1 cellular context compared by ENCODE assay signal in genomic region chr19:47609885-47610545, GRCh38.
TF ChIP-seq lines count a peak whose summit lies in the region.

No MANE protein-coding gene starts in this region.

TF ChIP-seq in HepG2, 621 proteins besides CTCF, POLR2A, EP300 and RAD21 (continued from another document and continues in another):
- TF ChIP-seq ZNF280D (CRISPR knock-in tag; IDR thresholded peaks at IDR 0.05) (0 out of 2 replicates have a peak, but pooled peaks have one; percentile 22), PATZ1 (CRISPR knock-in tag; IDR thresholded peaks at IDR 0.05) (no peak; the same call in none of the 2 replicates), ZNF275 (CRISPR knock-in tag; IDR thresholded peaks at IDR 0.05; ENCODE audit: borderline replicate concordance) (0 out of 2 replicates have a peak, but pooled peaks have one; percentile 90), CERS6 (CRISPR knock-in tag; IDR thresholded peaks at IDR 0.05) (0 out of 2 replicates have a peak, but pooled peaks have one; percentile 38), PHF5A (CRISPR knock-in tag; IDR thresholded peaks at IDR 0.05; ENCODE audit: low read depth, unreplicated experiment) (no peak), TCF7L2 (IDR thresholded peaks at IDR 0.05; ENCODE audit: low read depth, low read length) (no peak), AGO2 (optimal IDR thresholded peaks at IDR 0.05; ENCODE audit: low read depth, low read length) (peak; percentile 73), FOXP4 (CRISPR knock-in tag; IDR thresholded peaks at IDR 0.05) (0 out of 2 replicates have a peak, but pooled peaks have one; percentile 18), GABPB1 (CRISPR knock-in tag; IDR thresholded peaks at IDR 0.05) (peak; percentile 62; the same call in 1 of the 2 replicates), SALL2 (CRISPR knock-in tag; IDR thresholded peaks at IDR 0.05) (peak; percentile 74; the same call in 1 of the 2 replicates), RXRA (CRISPR knock-in tag; IDR thresholded peaks at IDR 0.05) (peak; percentile 35; the same call in 1 of the 2 replicates), ZBTB49 (CRISPR knock-in tag; IDR thresholded peaks at IDR 0.05; ENCODE audit: borderline replicate concordance) (no peak), NR0B2 (CRISPR knock-in tag; IDR thresholded peaks at IDR 0.05) (0 out of 2 replicates have a peak, but pooled peaks have one; percentile 23), NONO (IDR thresholded peaks at IDR 0.05) (no peak), NONO (CRISPR knock-in tag; conservative IDR thresholded peaks at IDR 0.05) (0 out of 2 replicates have a peak, but pooled peaks have one; percentile 31), MED13 (CRISPR knock-in tag; IDR thresholded peaks at IDR 0.05) (peak; percentile 53; the same call in 1 of the 2 replicates), HDAC1 (CRISPR knock-in tag; IDR thresholded peaks at IDR 0.05) (0 out of 2 replicates have a peak, but pooled peaks have one; percentile 46), DMAP1 (CRISPR knock-in tag; IDR thresholded peaks at IDR 0.05) (0 out of 2 replicates have a peak, but pooled peaks have one; percentile 46), SAFB2 (CRISPR knock-in tag; IDR thresholded peaks at IDR 0.05; ENCODE audit: borderline replicate concordance, low read depth) (no peak), ZFY (CRISPR knock-in tag; IDR thresholded peaks at IDR 0.05) (peak; percentile 85), HIVEP1 (CRISPR knock-in tag; IDR thresholded peaks at IDR 0.05) (peak; percentile 34; the same call in 1 of the 2 replicates), ZNF746 (CRISPR knock-in tag; IDR thresholded peaks at IDR 0.05) (no peak), HNRNPL (IDR thresholded peaks at IDR 0.05; ENCODE audit: low read depth, low read length) (0 out of 2 replicates have a peak, but pooled peaks have one; percentile 39), REXO4 (CRISPR knock-in tag; IDR thresholded peaks at IDR 0.05; ENCODE audit: borderline replicate concordance) (no peak), SMAD3 (CRISPR knock-in tag; IDR thresholded peaks at IDR 0.05) (no peak), ZNF253 (CRISPR knock-in tag; IDR thresholded peaks at IDR 0.05; ENCODE audit: borderline replicate concordance) (no peak), ZNF263 (CRISPR knock-in tag; IDR thresholded peaks at IDR 0.05) (peak; percentile 94), MXI1 (IDR thresholded peaks at IDR 0.05; ENCODE audit: borderline replicate concordance, low read depth, low read length) (0 out of 3 replicates have a peak, but pooled peaks have one; percentile 28), ZNF350 (CRISPR knock-in tag; IDR thresholded peaks at IDR 0.05; ENCODE audit: borderline replicate concordance, low read depth) (peak; percentile 31; the same call in 1 of the 2 replicates), ZNF414 (CRISPR knock-in tag; IDR thresholded peaks at IDR 0.05) (0 out of 2 replicates have a peak, but pooled peaks have one; percentile 57), ZNF335 (CRISPR knock-in tag; IDR thresholded peaks at IDR 0.05) (peak; percentile 91), MEF2D (CRISPR knock-in tag; IDR thresholded peaks at IDR 0.05) (0 out of 2 replicates have a peak, but pooled peaks have one; percentile 38), TIGD3 (CRISPR knock-in tag; IDR thresholded peaks at IDR 0.05; ENCODE audit: borderline replicate concordance) (peak; percentile 66; the same call in 1 of the 2 replicates), YY1 (IDR thresholded peaks at IDR 0.05; ENCODE audit: insufficient read depth, insufficient replicate concordance, low read depth, low read length) (peak; percentile 39), ZZZ3 (CRISPR knock-in tag; IDR thresholded peaks at IDR 0.05; ENCODE audit: borderline replicate concordance) (no peak), RBAK (CRISPR knock-in tag; IDR thresholded peaks at IDR 0.05) (no peak), KLF16 (CRISPR knock-in tag; IDR thresholded peaks at IDR 0.05) (peak in 1 of 2 experiments; percentile 41; a peak in 2 of 4 replicates), ZFP82 (CRISPR knock-in tag; IDR thresholded peaks at IDR 0.05; ENCODE audit: borderline replicate concordance) (no peak), SKI (IDR thresholded peaks at IDR 0.05; ENCODE audit: partially characterized antibody) (no peak), AKNA (CRISPR knock-in tag; IDR thresholded peaks at IDR 0.05; ENCODE audit: borderline replicate concordance) (no peak), ZFP62 (CRISPR knock-in tag; IDR thresholded peaks at IDR 0.05) (no peak)
